12 cellular contexts compared by ENCODE assay signal in genomic region chr6:112144145-112144926, GRCh38. TPM values are rescaled to one million over a fixed set of nuclear protein-coding genes. Genes with fewer than 3 reads are reported as not detected.
A peak's percentile ranks its signal among the peaks of the same experiment; 100 is the strongest.
DNase-seq lines count a peak whose midpoint lies in the region; ATAC-seq, FAIRE-seq and TF ChIP-seq lines count a peak whose summit lies in the region.
"Had no signal": no experiment of that assay in that cellular context is flagged by ENCODE, and none has a peak within 500 bp of the region (broad histone marks: within the 10 kb centered on the region; RNA-seq: fewer than 3 reads in every experiment).

No MANE protein-coding gene starts in this region.

- no peak overlapping the region for H2AFZ ChIP-seq in mammary epithelial cell (ENCODE audit: low read depth, low read length)

- CTCF ChIA-PET in mammary epithelial cell (lab: Charles Lee; ENCODE audit: low non-redundant PET) = no interaction called here

- no peaks in the 10 kb centered on the region for H3K36me3 ChIP-seq in mammary epithelial cell (ENCODE audit: insufficient read depth, low read length)
- no peaks in the 10 kb centered on the region for H3K36me3 ChIP-seq in kidney (ENCODE audit: control insufficient read depth in 1 of 2, insufficient read depth in 2 of 2, low read length in 2 of 2)

- no peak overlapping the region for H3K27ac ChIP-seq in mammary epithelial cell (ENCODE audit: insufficient read depth, low read depth, low read length)
- H3K27ac ChIP-seq in kidney (ENCODE audit: low read depth in 2 of 2, low read length in 2 of 2) = no peak overlapping the region
- H3K27ac ChIP-seq: VCaP had no signal

- H3K27me3 ChIP-seq in mammary epithelial cell (ENCODE audit: insufficient read depth, low read length) = peaks cover 4% of the 10 kb centered on the region

- H3K9me3 ChIP-seq in mammary epithelial cell (replicated peaks; ENCODE audit: insufficient read depth, low read length) (no peaks in the 10 kb centered on the region), kidney (ENCODE audit: control insufficient read depth in 1 of 2, low read length in 2 of 2) (no peaks in the 10 kb centered on the region)

- H3K79me2 ChIP-seq in mammary epithelial cell (ENCODE audit: insufficient read depth, low read length) = no peaks in the 10 kb centered on the region

- intact Hi-C loops in mammary epithelial cell (cut with micrococcal nuclease) (no loop called here), kidney (cut with DNase I) (no loop called here)

- FAIRE-seq in kidney (lab: Jason Lieb, UNC) = no peak

- in situ Hi-C loops in T47D (cut with HindIII; ENCODE audit: low pct_unique_long_range_greater_than_20kb, low sequenced_read_pairs) = no loop called here
- in situ Hi-C loops in mammary epithelial cell (cut with MboI; ENCODE audit: low sequenced_read_pairs in 2 of 2) = no loop called here

- no peak for ATAC-seq in HG03280 (IDR thresholded peaks at IDR 0.05; ENCODE audit: unreplicated experiment)

- TF ChIP-seq CTCF in mammary epithelial cell (conservative IDR thresholded peaks at IDR 0.05 in 1 of 2, IDR thresholded peaks at IDR 0.05 in 1 of 2; ENCODE audit: extremely low read depth in 1 of 2, insufficient read depth in 1 of 2, low read depth in 1 of 2, low read length in 2 of 2) = no peak
- no peak for TF ChIP-seq CTCF in choroid plexus epithelial cell (conservative IDR thresholded peaks at IDR 0.05; ENCODE audit: low read depth, low read length)
- TF ChIP-seq CTCF in kidney (IDR thresholded peaks at IDR 0.05; ENCODE audit: borderline replicate concordance, extremely low read depth, insufficient read depth) = no peak

- WGBS in mammary epithelial cell (ENCODE audit: low coverage, missing lambda C conversion rate) = 80% methylated on average over 12 of the region's 12 CpGs

- H3K4me1 ChIP-seq in mammary epithelial cell (ENCODE audit: insufficient read depth, low read length) (no peaks in the 10 kb centered on the region), kidney (ENCODE audit: control insufficient read depth in 1 of 2, insufficient read depth in 1 of 2, low read depth in 1 of 2, low read length in 2 of 2) (no peaks in the 10 kb centered on the region)

- H3K4me3 ChIP-seq in mammary epithelial cell (replicated peaks in 1 of 3; ENCODE audit: insufficient read depth in 1 of 3, low read depth in 2 of 3, low read length in 3 of 3) (no peak overlapping the region), choroid plexus epithelial cell (ENCODE audit: low read depth, low read length) (no peak overlapping the region), kidney (ENCODE audit: low read length in 2 of 2) (no peak overlapping the region)

- no peaks in the 10 kb centered on the region for H4K20me1 ChIP-seq in mammary epithelial cell (ENCODE audit: insufficient read depth, low read length)

- no peak overlapping the region for H3K4me2 ChIP-seq in mammary epithelial cell (ENCODE audit: insufficient read depth, low read depth, low read length)

- no TSS peak for BruUV-seq in mammary epithelial cell (replicated peaks; lab: Mats Ljungman, UMichigan)

- dilution Hi-C loops in mammary epithelial cell (cut with HindIII; ENCODE audit: low sequenced_read_pairs) = no loop called here

- H3K9ac ChIP-seq in mammary epithelial cell (ENCODE audit: insufficient read depth, low read length) (no peak overlapping the region), kidney (ENCODE audit: low read length in 2 of 2) (no peak overlapping the region)

- DNase-seq in T47D (ENCODE audit: low read depth in 1 of 2, low spot score in 1 of 2) (peak; percentile 7 to 57), mammary epithelial cell (no peak), NCI-H2171 treated with DMSO at 0.1 percent for 48 hours (lab: John Stamatoyannopoulos, UW) (peak; percentile 91), choroid plexus epithelial cell (ENCODE audit: low read depth) (peak; percentile 26), HuH-7.5 (ENCODE audit: low spot score) (no peak), kidney (no peak), NCI-H526 treated with DMSO at 0.1 percent for 48 hours (lab: John Stamatoyannopoulos, UW) (no peak)
- DNase-seq: amygdala; effector CD8-positive, alpha-beta T cell; stimulated activated CD4-positive, alpha-beta T cell treated with anti-CD3 and anti-CD28 coated beads, Interleukin-2, amount 100 ng/mL, for 24 hours had no signal

RNA-seq across cellular contexts. Expression of gene FAM229B, which starts 56.9 kb away (rescaled TPM):
- 1 to 10 TPM; 3.4 to 5.2 TPM for total RNA-seq in mammary epithelial cell
- 3.5 TPM for polyA plus RNA-seq in mammary epithelial cell
- not detected for polyA minus RNA-seq in mammary epithelial cell
- 27.2 TPM for total RNA-seq in kidney
- 77.1 TPM for polyA plus RNA-seq in kidney (ENCODE audit: insufficient read depth, low read depth, low replicate concordance)

RNA-seq across cellular contexts. Expression of gene TUBE1, which starts 57.1 kb away (rescaled TPM):
- total RNA-seq in mammary epithelial cell = 10 to 100 TPM; 39.8 to 45.7 TPM
- polyA plus RNA-seq in mammary epithelial cell = 7.6 TPM
- polyA minus RNA-seq in mammary epithelial cell = 2.6 TPM
- total RNA-seq in kidney = 21.2 TPM
- 13.6 TPM for polyA plus RNA-seq in kidney (ENCODE audit: insufficient read depth, low read depth, low replicate concordance)

Comparison
In these comparisons a context has a peak if more than half of its experiments do, and no peak if none do; other contexts are left out.
1. DNase-seq: peak in T47D (2 of 2), NCI-H2171 treated with DMSO at 0.1 percent for 48 hours (single experiment) and choroid plexus epithelial cell (single experiment); none in mammary epithelial cell (single experiment), HuH-7.5 (single experiment), kidney (single experiment) and NCI-H526 treated with DMSO at 0.1 percent for 48 hours (single experiment).